Comparison of ENCODE assay signal across 8 cellular contexts in genomic region chr20:13996265-13996664, GRCh38. TPM values are rescaled to one million over a fixed set of nuclear protein-coding genes. Genes with fewer than 3 reads are reported as not detected.
A peak's percentile ranks its signal among the peaks of the same experiment; 100 is the strongest.
DNase-seq lines count a peak whose midpoint lies in the region; ATAC-seq and TF ChIP-seq lines count a peak whose summit lies in the region.

No MANE protein-coding gene starts in this region.

- peaks cover 6% of the 10 kb centered on the region for H3K27me3 Mint-ChIP-seq in GM23338 (ENCODE audit: insufficient read depth, low read depth, poor library complexity)

- no peaks in the 10 kb centered on the region for H3F3A ChIP-seq in GM23338 (replicated peaks; ENCODE audit: low read depth)

- peaks cover 11% of the 10 kb centered on the region for H3K4me1 ChIP-seq in GM23338 (ENCODE audit: insufficient read depth)
- no peaks in the 10 kb centered on the region for H3K4me1 ChIP-seq in foreskin keratinocyte
- no peaks in the 10 kb centered on the region for H3K4me1 ChIP-seq in prostate gland (replicated peaks)

- peak overlapping the region; percentile 94 for H3K4me2 ChIP-seq in GM23338

- no peaks in the 10 kb centered on the region; the same call in 2 of the 3 replicates for H3K9me3 Mint-ChIP-seq in GM23338

- H4K20me1 ChIP-seq in GM23338 (replicated peaks; ENCODE audit: insufficient read depth): 0 out of 2 replicates have a peak, but pooled peaks cover 6% of the 10 kb centered on the region

- peak overlapping the region; percentile 95 for H2AFZ ChIP-seq in GM23338

- H3K27ac Mint-ChIP-seq in GM23338: no peak overlapping the region

- H3K4me1 Mint-ChIP-seq in GM23338: peaks cover 11% of the 10 kb centered on the region

- no peaks in the 10 kb centered on the region for H3K36me3 ChIP-seq in GM23338 (ENCODE audit: insufficient read depth)
- no peaks in the 10 kb centered on the region for H3K36me3 ChIP-seq in SK-N-MC (ENCODE audit: insufficient read depth, low read length)
- H3K36me3 ChIP-seq in prostate gland: no peaks in the 10 kb centered on the region

- H3K27ac ChIP-seq in GM23338 (ENCODE audit: low read depth): no peak overlapping the region
- no peak overlapping the region for H3K27ac ChIP-seq in SK-N-MC
- no peak overlapping the region for H3K27ac ChIP-seq in foreskin keratinocyte
- peak overlapping the region; percentile 71 to 73 for H3K27ac ChIP-seq in prostate gland

- H3K4me3 Mint-ChIP-seq in GM23338: peak overlapping the region; percentile 96

- peak; percentile 1; the same call in 2 of the 3 replicates for ATAC-seq in GM23338
- no peak for ATAC-seq in foreskin keratinocyte
- ATAC-seq in HG03378 (IDR thresholded peaks at IDR 0.05; ENCODE audit: unreplicated experiment): no peak
- no peak for ATAC-seq in HG02981 (IDR thresholded peaks at IDR 0.05; ENCODE audit: unreplicated experiment)

- 6% methylated on average over 13 of the region's 13 CpGs for WGBS in prostate gland

- intact Hi-C loops in prostate gland (cut with DNase I): loop anchor here (2.0 to 10.0 kb wide), 2 partner anchors 59 to 179 kb away; no protein-coding TSS in a partner anchor

- H3K27me3 ChIP-seq in GM23338 (ENCODE audit: insufficient read depth): peaks cover 14% of the 10 kb centered on the region
- H3K27me3 ChIP-seq in foreskin keratinocyte: no peaks in the 10 kb centered on the region
- no peaks in the 10 kb centered on the region for H3K27me3 ChIP-seq in prostate gland (replicated peaks; ENCODE audit: insufficient read depth)

- TF ChIP-seq CTCF in GM23338 (conservative IDR thresholded peaks at IDR 0.05; ENCODE audit: low read depth in 2 of 2) (no peak), foreskin keratinocyte (conservative IDR thresholded peaks at IDR 0.05) (no peak), prostate gland (IDR thresholded peaks at IDR 0.05) (no peak)

- H3K9me3 ChIP-seq in SK-N-MC (ENCODE audit: low read depth, low read length): no peaks in the 10 kb centered on the region
- no peaks in the 10 kb centered on the region for H3K9me3 ChIP-seq in prostate gland

- H3K9me2 ChIP-seq in GM23338 (ENCODE audit: insufficient read depth): no peaks in the 10 kb centered on the region

- H3K9ac ChIP-seq in SK-N-MC (ENCODE audit: insufficient read length): no peak overlapping the region

- TF ChIP-seq POLR2A in prostate gland (IDR thresholded peaks at IDR 0.05): no peak

- H3K36me3 Mint-ChIP-seq in GM23338 (ENCODE audit: low read depth): no peaks in the 10 kb centered on the region

- H3K4me3 ChIP-seq in GM23338 (peak overlapping the region; percentile 78), SK-N-MC (peak overlapping the region; percentile 70), prostate gland (peak overlapping the region; percentile 65 to 76)

- H3K79me2 ChIP-seq in GM23338 (replicated peaks; ENCODE audit: insufficient read depth): no peaks in the 10 kb centered on the region

- DNase-seq in GM23338 (ENCODE audit: low spot score) (peak; percentile 17), SK-N-MC (ENCODE audit: low read depth, low spot score) (no peak), foreskin keratinocyte (peak; percentile 14 to 16), prostate gland (ENCODE audit: low spot score) (no peak), dermis blood vessel endothelial cell (no peak), NCI-H226 (no peak)

TF ChIP-seq in GM23338, 12 proteins besides CTCF, POLR2A, EP300 and RAD21:
- TF ChIP-seq REST (IDR thresholded peaks at IDR 0.05; ENCODE audit: unreplicated experiment) (no peak), CREB1 (CRISPR knock-in tag; IDR thresholded peaks at IDR 0.05; ENCODE audit: low read depth) (no peak), NANOG (IDR thresholded peaks at IDR 0.05; ENCODE audit: borderline replicate concordance) (no peak), ZNF114 (CRISPR knock-in tag; IDR thresholded peaks at IDR 0.05) (no peak)

RNA-seq across cellular contexts. Expression of gene MACROD2, which starts 0.9 kb away (rescaled TPM):
- 2.0 and 2.8 TPM in 2 replicates for total RNA-seq in GM23338 (2014; rRNA removed; shearing (Covaris generic))
- polyA plus RNA-seq in GM23338 (2016; fragmentation: Nextera tagmentation; extraction: Ambion mirVana) (4.3 and 5.5 TPM in 2 replicates), foreskin keratinocyte (0.28 and 0.30 TPM in 2 replicates)
- total RNA-seq in foreskin keratinocyte (0.67 and 0.68 TPM in 2 replicates), prostate gland (10 to 100 TPM in 1 of 2 donors, 1 to 10 TPM in 1; 8.0 to 19.4 TPM), dermis blood vessel endothelial cell (0.28 and 0.85 TPM in 2 replicates)

RNA-seq across cellular contexts. Expression of gene SEL1L2, which starts 5.9 kb away (rescaled TPM):
- not detected in 2 replicates for total RNA-seq in GM23338 (2014; rRNA removed; shearing (Covaris generic))
- not detected in 2 replicates for polyA plus RNA-seq in GM23338 (2016; fragmentation: Nextera tagmentation; extraction: Ambion mirVana)
- not detected in 2 replicates for total RNA-seq in foreskin keratinocyte
- polyA plus RNA-seq in foreskin keratinocyte: not detected in 2 replicates
- under 1 TPM in 1 of 2 donors, not detected in 1; 0.28 TPM for total RNA-seq in prostate gland
- not detected in 2 replicates for total RNA-seq in dermis blood vessel endothelial cell

Comparison
In these comparisons a context has a peak if more than half of its experiments do, and no peak if none do; other contexts are left out.
1. DNase-seq: peak in GM23338 (single experiment) and foreskin keratinocyte (2 of 2); none in SK-N-MC (single experiment), prostate gland (single experiment), dermis blood vessel endothelial cell (single experiment) and NCI-H226 (single experiment).
2. H3K27ac ChIP-seq: peak in prostate gland (2 of 2); none in GM23338 (single experiment), SK-N-MC (single experiment) and foreskin keratinocyte (single experiment).
3. Peak in every context shown above with its lines, with median percentiles within 50 percentile points of each other: H3K4me3 ChIP-seq.